ENCODE assay signal across 8 cellular contexts in the genomic region with DNA sequence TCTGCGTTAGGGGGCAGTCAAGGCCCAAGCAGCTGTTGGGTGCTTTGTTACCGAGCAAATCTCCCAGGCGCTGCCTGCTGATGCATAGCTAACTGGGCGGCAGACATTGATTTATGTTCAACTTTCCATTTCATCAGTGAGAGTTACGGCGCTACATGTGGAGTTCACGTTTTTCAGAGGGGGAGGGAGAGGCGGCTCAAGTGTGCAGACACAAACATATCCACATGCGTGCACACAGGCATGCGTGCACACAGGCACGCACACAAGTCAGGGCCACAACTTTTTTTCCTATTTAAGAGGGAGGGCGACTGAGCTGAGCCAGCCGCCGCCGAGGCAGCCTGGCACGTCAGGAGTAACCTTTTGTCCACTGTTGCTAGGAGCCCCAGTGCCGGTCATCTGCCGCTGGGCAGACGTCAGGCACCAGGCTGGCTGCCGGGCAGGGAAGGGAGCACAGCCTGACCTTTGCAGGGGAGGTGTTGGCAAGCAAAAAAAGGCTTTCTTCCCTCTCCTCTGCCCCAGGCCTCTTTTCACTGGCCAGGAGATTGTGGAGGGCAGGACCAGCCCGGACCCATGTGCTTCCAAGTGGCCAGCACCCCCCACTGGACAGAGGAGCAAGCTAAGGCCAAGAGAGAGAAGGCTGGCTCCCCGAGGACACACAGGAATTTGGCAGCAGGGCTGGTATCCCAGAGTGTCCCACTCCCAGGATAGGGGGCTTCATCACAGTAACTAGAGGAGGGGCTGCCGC.
DNase-seq lines count a peak whose midpoint lies in the region; ATAC-seq and TF ChIP-seq lines count a peak whose summit lies in the region.

No MANE protein-coding gene starts in this region.

- no peak for ATAC-seq in activated naive CD4-positive, alpha-beta T cell treated with anti-CD3 and anti-CD28 coated beads, Interleukin-2, amount 50 U/mL, for 72 hours
- ATAC-seq in HG02840 (IDR thresholded peaks at IDR 0.05; ENCODE audit: low FRiP score, unreplicated experiment): no peak

- H3K27ac Mint-ChIP-seq in activated naive CD4-positive, alpha-beta T cell treated with anti-CD3 and anti-CD28 coated beads for 36 hours: no peak overlapping the region
- H3K27ac Mint-ChIP-seq in activated naive CD4-positive, alpha-beta T cell treated with anti-CD3 and anti-CD28 coated beads, Interleukin-2, amount 50 U/mL, for 72 hours: peak overlapping the region in 1 of 2 donors; percentile 50
- peak overlapping the region; percentile 91 to 96 (median 93) for H3K27ac Mint-ChIP-seq in nephron
- H3K27ac Mint-ChIP-seq in T-helper 2 cell treated with Interferon-gamma antibody and Interleukin-4, amounts not matched to agents 5 μg/mL and 100 μg/mL, for 36 hours: no peak overlapping the region

- H3K4me3 ChIP-seq in fibroblast of mammary gland (ENCODE audit: control insufficient read depth, low read depth, low read length): peak overlapping the region; percentile 9

- CTCF ChIA-PET in activated naive CD4-positive, alpha-beta T cell treated with anti-CD3 and anti-CD28 coated beads for 36 hours (lab: Charles Lee): interaction anchor here (1.2 kb wide), 1 partner anchor 12 kb away, joined by 3 read pairs; no protein-coding TSS in a partner anchor

- H3K4me3 Mint-ChIP-seq in activated naive CD4-positive, alpha-beta T cell treated with anti-CD3 and anti-CD28 coated beads for 36 hours: no peak overlapping the region
- H3K4me3 Mint-ChIP-seq in nephron: peak overlapping the region; percentile 26 to 60 (median 35)
- no peak overlapping the region for H3K4me3 Mint-ChIP-seq in T-helper 2 cell treated with Interferon-gamma antibody and Interleukin-4, amounts not matched to agents 5 μg/mL and 100 μg/mL, for 36 hours

- intact Hi-C loops in activated naive CD4-positive, alpha-beta T cell treated with anti-CD3 and anti-CD28 coated beads for 36 hours (cut with micrococcal nuclease): no loop called here

- DNase-seq in activated naive CD4-positive, alpha-beta T cell treated with anti-CD3 and anti-CD28 coated beads for 36 hours: peak; percentile 22
- no peak for DNase-seq in activated naive CD4-positive, alpha-beta T cell treated with anti-CD3 and anti-CD28 coated beads, Interleukin-2, amount 50 U/mL, for 72 hours (ENCODE audit: low spot score in 2 of 2)
- DNase-seq in RPMI7951 (ENCODE audit: low read depth): peak; percentile 93
- DNase-seq in fibroblast of mammary gland (ENCODE audit: low read depth): peak; percentile 94
- DNase-seq in OCI-M2 (lab: John Stamatoyannopoulos, UW; ENCODE audit: unreplicated experiment): no peak
- no peak for DNase-seq in T-helper 2 cell treated with Interferon-gamma antibody and Interleukin-4, amounts not matched to agents 5 μg/mL and 100 μg/mL, for 36 hours (ENCODE audit: low spot score)

- TF ChIP-seq CTCF in fibroblast of mammary gland (conservative IDR thresholded peaks at IDR 0.05; ENCODE audit: control insufficient read depth, insufficient read depth, low read depth, low read length): peak; percentile 79
- peak in 1 of 3 experiments; percentile 70 for TF ChIP-seq CTCF in nephron (IDR thresholded peaks at IDR 0.05; ENCODE audit: unreplicated experiment in 3 of 3)

- no peaks in the 10 kb centered on the region for H3K9me3 Mint-ChIP-seq in activated naive CD4-positive, alpha-beta T cell treated with anti-CD3 and anti-CD28 coated beads for 36 hours
- no peaks in the 10 kb centered on the region for H3K9me3 Mint-ChIP-seq in activated naive CD4-positive, alpha-beta T cell treated with anti-CD3 and anti-CD28 coated beads, Interleukin-2, amount 50 U/mL, for 72 hours
- no peaks in the 10 kb centered on the region for H3K9me3 Mint-ChIP-seq in nephron
- H3K9me3 Mint-ChIP-seq in T-helper 2 cell treated with Interferon-gamma antibody and Interleukin-4, amounts not matched to agents 5 μg/mL and 100 μg/mL, for 36 hours: no peaks in the 10 kb centered on the region

- no peaks in the 10 kb centered on the region for H3K36me3 Mint-ChIP-seq in activated naive CD4-positive, alpha-beta T cell treated with anti-CD3 and anti-CD28 coated beads for 36 hours (ENCODE audit: low read depth)
- H3K36me3 Mint-ChIP-seq in activated naive CD4-positive, alpha-beta T cell treated with anti-CD3 and anti-CD28 coated beads, Interleukin-2, amount 50 U/mL, for 72 hours: peaks cover 0 to 11% of the 10 kb centered on the region in 2 donors
- peaks cover 25% of the 10 kb centered on the region for H3K36me3 Mint-ChIP-seq in nephron (ENCODE audit: low read depth)
- H3K36me3 Mint-ChIP-seq in T-helper 2 cell treated with Interferon-gamma antibody and Interleukin-4, amounts not matched to agents 5 μg/mL and 100 μg/mL, for 36 hours (ENCODE audit: low read depth): peaks cover 6% of the 10 kb centered on the region

- no peaks in the 10 kb centered on the region for H3K27me3 Mint-ChIP-seq in activated naive CD4-positive, alpha-beta T cell treated with anti-CD3 and anti-CD28 coated beads for 36 hours (ENCODE audit: low read depth)
- peaks cover 4% of the 10 kb centered on the region for H3K27me3 Mint-ChIP-seq in nephron (ENCODE audit: low read depth)
- no peaks in the 10 kb centered on the region for H3K27me3 Mint-ChIP-seq in T-helper 2 cell treated with Interferon-gamma antibody and Interleukin-4, amounts not matched to agents 5 μg/mL and 100 μg/mL, for 36 hours (ENCODE audit: low read depth)

- H3K4me1 Mint-ChIP-seq in activated naive CD4-positive, alpha-beta T cell treated with anti-CD3 and anti-CD28 coated beads for 36 hours (ENCODE audit: low read depth): peaks cover 38% of the 10 kb centered on the region
- peaks cover 89% of the 10 kb centered on the region for H3K4me1 Mint-ChIP-seq in nephron
- H3K4me1 Mint-ChIP-seq in T-helper 2 cell treated with Interferon-gamma antibody and Interleukin-4, amounts not matched to agents 5 μg/mL and 100 μg/mL, for 36 hours (ENCODE audit: low read depth): peaks cover 22% of the 10 kb centered on the region

Comparison
In these comparisons a context has a peak if more than half of its experiments do, and no peak if none do; other contexts are left out.
1. DNase-seq: peak in activated naive CD4-positive, alpha-beta T cell treated with anti-CD3 and anti-CD28 coated beads for 36 hours (single experiment), RPMI7951 (single experiment) and fibroblast of mammary gland (single experiment); none in activated naive CD4-positive, alpha-beta T cell treated with anti-CD3 and anti-CD28 coated beads, Interleukin-2, amount 50 U/mL, for 72 hours (0 of 2), OCI-M2 (single experiment) and T-helper 2 cell treated with Interferon-gamma antibody and Interleukin-4, amounts not matched to agents 5 μg/mL and 100 μg/mL, for 36 hours (single experiment).
2. H3K27ac Mint-ChIP-seq: peak in nephron (3 of 3); none in activated naive CD4-positive, alpha-beta T cell treated with anti-CD3 and anti-CD28 coated beads for 36 hours (single experiment) and T-helper 2 cell treated with Interferon-gamma antibody and Interleukin-4, amounts not matched to agents 5 μg/mL and 100 μg/mL, for 36 hours (single experiment).
3. H3K4me3 Mint-ChIP-seq: peak in nephron (3 of 3); none in activated naive CD4-positive, alpha-beta T cell treated with anti-CD3 and anti-CD28 coated beads for 36 hours (single experiment) and T-helper 2 cell treated with Interferon-gamma antibody and Interleukin-4, amounts not matched to agents 5 μg/mL and 100 μg/mL, for 36 hours (single experiment).